ENCODE assay signal across 1 cellular context in the genomic region with DNA sequence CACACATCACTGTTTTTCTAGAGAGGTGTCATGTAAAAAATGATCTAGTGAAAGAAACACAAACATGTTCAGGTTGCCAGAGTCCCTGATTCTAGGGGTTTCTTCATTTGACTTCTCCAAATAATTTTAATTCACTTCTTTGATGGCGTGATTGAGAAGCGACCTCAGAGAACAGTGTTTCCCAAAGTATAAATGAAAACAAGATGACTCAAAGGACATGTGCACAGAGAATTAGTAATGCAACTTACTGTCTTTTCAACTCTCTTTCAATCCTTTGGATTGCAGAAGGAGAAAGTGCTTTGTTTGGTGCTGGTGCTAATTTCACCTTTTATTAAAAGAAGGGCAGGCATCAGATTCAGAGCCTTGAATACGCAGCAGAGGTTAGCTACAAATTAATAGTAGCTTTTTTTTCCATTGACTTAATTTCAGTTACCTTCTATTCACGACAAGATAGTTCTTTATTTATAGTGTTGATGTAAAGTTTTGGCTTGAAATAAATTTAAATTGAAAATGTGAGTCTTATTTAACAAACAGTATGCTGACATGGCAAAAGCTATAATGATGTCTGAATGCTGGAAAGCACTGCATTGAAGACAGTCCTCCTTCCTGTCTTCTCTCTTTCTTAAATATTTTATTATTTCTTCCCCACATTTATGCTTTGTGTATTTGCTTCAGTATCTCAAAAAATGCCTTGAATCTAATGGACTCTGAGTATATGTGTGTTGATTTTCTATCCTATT.
TF ChIP-seq lines count a peak whose summit lies in the region.

No MANE protein-coding gene starts in this region.

TF ChIP-seq in SK-N-SH treated with all-trans-retinoic acid at 6 μM for 48 hours, 23 proteins besides CTCF, POLR2A, EP300 and RAD21 (continued from another document):
- TF ChIP-seq, protein P1, sequence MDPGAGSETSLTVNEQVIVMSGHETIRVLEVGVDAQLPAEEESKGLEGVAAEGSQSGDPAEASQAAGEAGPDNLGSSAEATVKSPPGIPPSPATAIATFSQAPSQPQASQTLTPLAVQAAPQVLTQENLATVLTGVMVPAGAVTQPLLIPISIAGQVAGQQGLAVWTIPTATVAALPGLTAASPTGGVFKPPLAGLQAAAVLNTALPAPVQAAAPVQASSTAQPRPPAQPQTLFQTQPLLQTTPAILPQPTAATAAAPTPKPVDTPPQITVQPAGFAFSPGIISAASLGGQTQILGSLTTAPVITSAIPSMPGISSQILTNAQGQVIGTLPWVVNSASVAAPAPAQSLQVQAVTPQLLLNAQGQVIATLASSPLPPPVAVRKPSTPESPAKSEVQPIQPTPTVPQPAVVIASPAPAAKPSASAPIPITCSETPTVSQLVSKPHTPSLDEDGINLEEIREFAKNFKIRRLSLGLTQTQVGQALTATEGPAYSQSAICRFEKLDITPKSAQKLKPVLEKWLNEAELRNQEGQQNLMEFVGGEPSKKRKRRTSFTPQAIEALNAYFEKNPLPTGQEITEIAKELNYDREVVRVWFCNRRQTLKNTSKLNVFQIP (CRISPR knock-in tag; IDR thresholded peaks at IDR 0.05; ENCODE audit: borderline replicate concordance, low read depth) = no peak
TF ChIP-seq in SK-N-SH treated with all-trans-retinoic acid at 6 μM for 48 hours: peak in this region for 0.
